In genomic region chr16:71666264-71666663, GRCh38 we compare ENCODE assay signal across 15 cellular contexts. TPM values are rescaled to one million over a fixed set of nuclear protein-coding genes. Genes with fewer than 3 reads are reported as not detected.
DNase-seq lines count a peak whose midpoint lies in the region; ATAC-seq, FAIRE-seq and TF ChIP-seq lines count a peak whose summit lies in the region.
"Had no signal": no experiment of that assay in that cellular context is flagged by ENCODE, and none has a peak within 500 bp of the region (broad histone marks: within the 10 kb centered on the region; RNA-seq: fewer than 3 reads in every experiment).

No MANE protein-coding gene starts in this region.

- 80 to 85% methylated on average over 1 of the region's 1 CpG for WGBS in pancreas, 2 donors

- BruUV-seq in Calu3 (replicated peaks; lab: Mats Ljungman, UMichigan), result no TSS peak

- no peak overlapping the region for H3K4me3 Mint-ChIP-seq in Calu3 (ENCODE audit: low read depth, unreplicated experiment)
- H3K4me3 Mint-ChIP-seq: CD14-positive monocyte; CD8-positive, alpha-beta T cell; H9 had no signal

- H3K27me3 ChIP-seq in pancreas, result no peaks in the 10 kb centered on the region
- no peaks in the 10 kb centered on the region for H3K27me3 ChIP-seq in left lung

- intact Hi-C loops in pancreas (cut with DNase I), result no loop called here
- intact Hi-C loops in left lung (cut with DNase I), result no loop called here
- intact Hi-C loops in Calu3 (cut with micrococcal nuclease; ENCODE audit: unreplicated experiment), result no loop called here

- H3K36me3 ChIP-seq in pancreas (peaks cover 0 to 8% (median 0%) of the 10 kb centered on the region in 3 donors), left lung (peaks cover 0 to 70% of the 10 kb centered on the region in 2 donors)

- DNase-seq in HTR-8/SVneo (ENCODE audit: insufficient read length, low spot score), result no peak
- no peak for DNase-seq in left lobe of liver (ENCODE audit: low spot score)
- DNase-seq in pancreas, result no peak
- DNase-seq in left lung, result no peak
- no peak for DNase-seq in Calu3
- DNase-seq in NCI-H748 treated with DMSO at 0.1 percent for 48 hours (lab: John Stamatoyannopoulos, UW), result no peak
- no peak for DNase-seq in NCI-H146 (lab: John Stamatoyannopoulos, UW)
- DNase-seq: CD8-positive, alpha-beta T cell; COR-L47; GF-D8; GOT3; H9 had no signal

- no peaks in the 10 kb centered on the region for H3K9me3 Mint-ChIP-seq in Calu3 (ENCODE audit: low read depth, unreplicated experiment)
- H3K9me3 Mint-ChIP-seq: CD14-positive monocyte; CD8-positive, alpha-beta T cell; H9 had no signal

- no peak overlapping the region for H3K27ac Mint-ChIP-seq in Calu3 (ENCODE audit: unreplicated experiment)
- H3K27ac Mint-ChIP-seq: CD14-positive monocyte; CD8-positive, alpha-beta T cell; H9 had no signal

- H3K4me3 ChIP-seq in pancreas (no peak overlapping the region), left lung (no peak overlapping the region)

- FAIRE-seq in HTR-8/SVneo (lab: Jason Lieb, UNC), result peak; percentile 74
- FAIRE-seq in pancreas (lab: Jason Lieb, UNC), result no peak
- FAIRE-seq: GM19239 had no signal

- ATAC-seq in left lobe of liver, result peak; percentile 36
- peak in 3 of 4 donors; percentile 20 to 34 (median 26) for ATAC-seq in pancreas
- no peak for ATAC-seq in left lung
- ATAC-seq: CD8-positive, alpha-beta T cell had no signal

- no peaks in the 10 kb centered on the region for H3K36me3 Mint-ChIP-seq in Calu3 (ENCODE audit: insufficient read depth, unreplicated experiment)

- H3K4me1 Mint-ChIP-seq in Calu3 (ENCODE audit: low read depth, unreplicated experiment), result peaks cover 16% of the 10 kb centered on the region
- H3K4me1 Mint-ChIP-seq: CD14-positive monocyte, H9 had no signal

- H3K9me3 ChIP-seq in pancreas, result no peaks in the 10 kb centered on the region
- H3K9me3 ChIP-seq in left lung, result no peaks in the 10 kb centered on the region

- no peaks in the 10 kb centered on the region for H3K27me3 Mint-ChIP-seq in Calu3 (ENCODE audit: unreplicated experiment)

- no peak for TF ChIP-seq CTCF in pancreas (IDR thresholded peaks at IDR 0.05)
- TF ChIP-seq CTCF in left lung (IDR thresholded peaks at IDR 0.05), result no peak
- TF ChIP-seq CTCF in Calu3 (IDR thresholded peaks at IDR 0.05; ENCODE audit: unreplicated experiment), result no peak

- H3K4me1 ChIP-seq in pancreas (peaks cover 0 to 12% (median 4%) of the 10 kb centered on the region in 3 donors), left lung (no peaks in the 10 kb centered on the region)

- CTCF ChIA-PET in Calu3 (lab: Charles Lee), result no interaction called here

- H3K27ac ChIP-seq in pancreas (peak overlapping the region in 2 of 4 donors; percentile 55), left lung (no peak overlapping the region)

RNA-seq across cellular contexts. Expression of gene MARVELD3, which starts 40.3 kb away (rescaled TPM):
- 6.0 TPM for total RNA-seq in left lobe of liver
- total RNA-seq in pancreas, result 10 to 100 TPM; 11.7 to 16.0 (median 14.1) TPM
- polyA plus RNA-seq in pancreas, result 10 to 100 TPM in 1 of 2 donors, 1 to 10 TPM in 1; 9.7 to 11.6 TPM
- total RNA-seq in left lung, result 10 to 100 TPM in 1 of 2 donors, 1 to 10 TPM in 1; 7.9 to 12.0 TPM
- total RNA-seq in Calu3 (2022), result 38.4 and 40.1 TPM in 2 replicates
- total RNA-seq: CD8-positive, alpha-beta T cell had no signal
- polyA plus RNA-seq: BJ had no signal

RNA-seq across cellular contexts. Expression of gene PHLPP2, which starts 58.2 kb away (rescaled TPM):
- total RNA-seq in left lobe of liver (2.6 TPM), pancreas (1 to 10 TPM; 2.0 to 4.6 (median 3.1) TPM), left lung (1 to 10 TPM; 6.1 to 6.7 TPM), Calu3 (2022) (10.0 and 11.2 TPM in 2 replicates)
- 1 to 10 TPM; 1.3 to 2.3 TPM for polyA plus RNA-seq in pancreas
